13 cellular contexts compared by ENCODE assay signal in genomic region chr10:132064771-132065437, GRCh38. TPM values are rescaled to one million over a fixed set of nuclear protein-coding genes. Genes with fewer than 3 reads are reported as not detected.
DNase-seq lines count a peak whose midpoint lies in the region; ATAC-seq and TF ChIP-seq lines count a peak whose summit lies in the region.
"Had no signal": no experiment of that assay in that cellular context is flagged by ENCODE, and none has a peak within 500 bp of the region (broad histone marks: within the 10 kb centered on the region; RNA-seq: fewer than 3 reads in every experiment).

No MANE protein-coding gene starts in this region.

- H3K4me3 ChIP-seq in AG04450 (ENCODE audit: low read depth, low read length) (peak overlapping the region; percentile 69), parathyroid adenoma (ENCODE audit: low read depth, low read length) (peak overlapping the region; percentile 49)
- H3K4me3 ChIP-seq in CD8-positive, alpha-beta memory T cell (ENCODE audit: low read length): no peak overlapping the region

- H3K4me1 ChIP-seq in parathyroid adenoma: no peaks in the 10 kb centered on the region
- no peaks in the 10 kb centered on the region for H3K4me1 ChIP-seq in CD8-positive, alpha-beta memory T cell (ENCODE audit: insufficient read depth, low read length)
- H3K4me1 ChIP-seq: BE2C had no signal

- H3K4me2 ChIP-seq in parathyroid adenoma (ENCODE audit: low read length): peak overlapping the region; percentile 70

- POLR2A ChIA-PET in AG04450 (lab: Yijun Ruan, JAX): no interaction called here
- POLR2A ChIA-PET in CD8-positive, alpha-beta memory T cell (lab: Charles Lee): no interaction called here

- ATAC-seq in Right ventricle myocardium superior (ENCODE audit: poor library complexity) (peak; percentile 50), HG02938 (IDR thresholded peaks at IDR 0.05; ENCODE audit: unreplicated experiment) (no peak)
- ATAC-seq: activated CD4-positive, alpha-beta T cell treated with anti-CD3 and anti-CD28 coated beads for 36 hours had no signal

- H3K36me3 Mint-ChIP-seq in CD8-positive, alpha-beta memory T cell: no peaks in the 10 kb centered on the region

- no peaks in the 10 kb centered on the region for H3K9me3 Mint-ChIP-seq in CD8-positive, alpha-beta memory T cell

- DNase-seq in AG04450 (ENCODE audit: low read depth, low spot score) (no peak), Right ventricle myocardium superior (no peak)
- no peak for DNase-seq in CD8-positive, alpha-beta memory T cell
- no peak for DNase-seq in stimulated activated CD4-positive, alpha-beta T cell treated with anti-CD3 and anti-CD28 coated beads, Interleukin-4, amount 100 ng/mL, for 24 hours
- no peak for DNase-seq in activated naive CD4-positive, alpha-beta T cell treated with Interleukin-2 at 50 U/mL for 16 hours
- DNase-seq: activated CD4-positive, alpha-beta T cell treated with anti-CD3 and anti-CD28 coated beads for 36 hours; BE2C; NCI-H1417 treated with DMSO at 0.1 percent for 48 hours had no signal

- H3K9ac ChIP-seq in parathyroid adenoma: no peak overlapping the region

- H3K4me1 Mint-ChIP-seq in CD8-positive, alpha-beta memory T cell: peaks cover 4 to 16% (median 7%) of the 10 kb centered on the region in 3 donors

- H3K27me3 Mint-ChIP-seq in CD8-positive, alpha-beta memory T cell: peaks cover 0 to 16% of the 10 kb centered on the region in 2 donors

- no peaks in the 10 kb centered on the region for H3K36me3 ChIP-seq in parathyroid adenoma (ENCODE audit: control insufficient read depth, insufficient read depth, low read length)
- no peaks in the 10 kb centered on the region for H3K36me3 ChIP-seq in CD8-positive, alpha-beta memory T cell (ENCODE audit: insufficient read depth, low read length)
- H3K36me3 ChIP-seq: BE2C, Peyer's patch had no signal

- H2AFZ ChIP-seq in parathyroid adenoma: peak overlapping the region; percentile 91

- H3K27me3 ChIP-seq in AG04450 (ENCODE audit: control insufficient read depth, insufficient read depth, low read length) (peaks cover 8% of the 10 kb centered on the region), parathyroid adenoma (ENCODE audit: control insufficient read depth, insufficient read depth, low read length) (no peaks in the 10 kb centered on the region)
- no peaks in the 10 kb centered on the region for H3K27me3 ChIP-seq in CD8-positive, alpha-beta memory T cell (ENCODE audit: insufficient read depth, low read length, poor library complexity, severe bottlenecking)
- H3K27me3 ChIP-seq: BE2C, Peyer's patch had no signal

- no peaks in the 10 kb centered on the region for H3K79me2 ChIP-seq in parathyroid adenoma

- H3K9me3 ChIP-seq in AG04450 (ENCODE audit: control insufficient read depth, insufficient read depth, low read length) (peaks cover 3% of the 10 kb centered on the region; the same call in 1 of the 2 replicates), parathyroid adenoma (ENCODE audit: control insufficient read depth, low read length) (no peaks in the 10 kb centered on the region)
- no peaks in the 10 kb centered on the region for H3K9me3 ChIP-seq in CD8-positive, alpha-beta memory T cell (ENCODE audit: low read length)
- H3K9me3 ChIP-seq: BE2C, Peyer's patch had no signal

- TF ChIP-seq CTCF in AG04450 (IDR thresholded peaks at IDR 0.05; ENCODE audit: low read depth, low read length) (no peak), VCaP (conservative IDR thresholded peaks at IDR 0.05) (no peak), parathyroid adenoma (IDR thresholded peaks at IDR 0.05) (no peak)

- H3K27ac ChIP-seq in AG04450 (ENCODE audit: low read depth, low read length) (peak overlapping the region; percentile 94), VCaP (peak overlapping the region; percentile 67), parathyroid adenoma (no peak overlapping the region)
- H3K27ac ChIP-seq in CD8-positive, alpha-beta memory T cell (ENCODE audit: low read depth, low read length): no peak overlapping the region

- H3K4me3 Mint-ChIP-seq in CD8-positive, alpha-beta memory T cell: peak overlapping the region in 1 of 7 donors; percentile 68

- CTCF ChIA-PET in AG04450 (lab: Charles Lee): interaction anchor here (0.8 to 1.7 kb wide), 2 partner anchors 42 to 1265 kb away, joined by 3 to 12 read pairs; no protein-coding TSS in a partner anchor
- CTCF ChIA-PET in CD8-positive, alpha-beta memory T cell (lab: Charles Lee): no interaction called here

- no peak overlapping the region for H3K27ac Mint-ChIP-seq in CD8-positive, alpha-beta memory T cell
- H3K27ac Mint-ChIP-seq: activated CD4-positive, alpha-beta T cell treated with anti-CD3 and anti-CD28 coated beads for 36 hours had no signal

- intact Hi-C loops in Right ventricle myocardium superior (cut with DNase I): no loop called here

RNA-seq across cellular contexts. Expression of gene JAKMIP3, which starts 0.8 kb away (rescaled TPM):
- 0.19 TPM in 2 replicates for polyA plus RNA-seq in AG04450 (2011; rRNA removed)
- 0.05 and 0.09 TPM in 2 replicates for polyA minus RNA-seq in AG04450 (2011; rRNA and poly(A)+ RNA removed)
- 1.5 TPM for total RNA-seq in Right ventricle myocardium superior
- under 1 TPM; 0.09 to 0.13 TPM for total RNA-seq in CD8-positive, alpha-beta memory T cell
- not detected for polyA plus RNA-seq in CD8-positive, alpha-beta memory T cell
- total RNA-seq: bronchial epithelial cell had no signal

Comparison
In these comparisons a context has a peak if more than half of its experiments do, and no peak if none do; other contexts are left out.
1. H3K27ac ChIP-seq: peak in AG04450 (single experiment) and VCaP (single experiment); none in parathyroid adenoma (single experiment) and CD8-positive, alpha-beta memory T cell (single experiment).